In genomic region chrX:65451663-65452062, GRCh38 we compare ENCODE assay signal across 8 cellular contexts.
A peak's percentile ranks its signal among the peaks of the same experiment; 100 is the strongest.
DNase-seq lines count a peak whose midpoint lies in the region; ATAC-seq, FAIRE-seq and TF ChIP-seq lines count a peak whose summit lies in the region.

No MANE protein-coding gene starts in this region.

- H3K36me3 ChIP-seq in left lung (no peaks in the 10 kb centered on the region), prostate gland (no peaks in the 10 kb centered on the region)

- peak; percentile 84 for FAIRE-seq in GM19239 (lab: Jason Lieb, UNC)

- peak; percentile 61 for ATAC-seq in activated CD8-positive, alpha-beta T cell treated with anti-CD3 and anti-CD28 coated beads for 36 hours
- ATAC-seq in left lung, result peak; percentile 50
- no peak for ATAC-seq in GM21737 (IDR thresholded peaks at IDR 0.05; ENCODE audit: unreplicated experiment)

- H3K4me1 ChIP-seq in left lung (no peaks in the 10 kb centered on the region), prostate gland (replicated peaks) (no peaks in the 10 kb centered on the region)

- intact Hi-C loops in activated CD8-positive, alpha-beta T cell treated with anti-CD3 and anti-CD28 coated beads for 36 hours (cut with micrococcal nuclease), result loop anchor here (10.0 kb wide), 1 partner anchor 557 kb away; no protein-coding TSS in a partner anchor
- intact Hi-C loops in left lung (cut with DNase I), result no loop called here
- intact Hi-C loops in prostate gland (cut with DNase I), result no loop called here

- no peak overlapping the region for H3K27ac ChIP-seq in left lung
- no peak overlapping the region for H3K27ac ChIP-seq in prostate gland

- H3K4me1 Mint-ChIP-seq in activated CD8-positive, alpha-beta T cell treated with anti-CD3 and anti-CD28 coated beads for 36 hours (ENCODE audit: low read depth), result no peaks in the 10 kb centered on the region

- POLR2A ChIA-PET in activated CD8-positive, alpha-beta T cell treated with anti-CD3 and anti-CD28 coated beads for 36 hours (lab: Charles Lee), result no interaction called here

- WGBS in prostate gland, result 70% methylated on average over 2 of the region's 2 CpGs

- DNase-seq in NCI-H2196 (lab: John Stamatoyannopoulos, UW; ENCODE audit: unreplicated experiment), result peak; percentile 0
- no peak for DNase-seq in NCI-H2196 treated with DMSO at 0.1 percent for 48 hours (lab: John Stamatoyannopoulos, UW; ENCODE audit: unreplicated experiment)
- DNase-seq in GM19239 (ENCODE audit: insufficient read length, low spot score), result peak; percentile 9
- DNase-seq in KBM-7, result peak; percentile 73
- peak; percentile 13 for DNase-seq in activated CD8-positive, alpha-beta T cell treated with anti-CD3 and anti-CD28 coated beads for 36 hours
- DNase-seq in left lung, result no peak
- DNase-seq in prostate gland (ENCODE audit: low spot score), result no peak

- no peaks in the 10 kb centered on the region for H3K9me3 Mint-ChIP-seq in activated CD8-positive, alpha-beta T cell treated with anti-CD3 and anti-CD28 coated beads for 36 hours

- peak; percentile 46 for TF ChIP-seq CTCF in activated CD8-positive, alpha-beta T cell treated with anti-CD3 and anti-CD28 coated beads for 36 hours (IDR thresholded peaks at IDR 0.05)
- TF ChIP-seq CTCF in left lung (IDR thresholded peaks at IDR 0.05) (peak; percentile 34 to 38), prostate gland (IDR thresholded peaks at IDR 0.05) (peak in 2 of 4 experiments; percentile 18 to 31)

- CTCF ChIA-PET in activated CD8-positive, alpha-beta T cell treated with anti-CD3 and anti-CD28 coated beads for 36 hours (lab: Charles Lee), result interaction anchor here (1.0 to 1.1 kb wide), 3 partner anchors 27 to 694 kb away, joined by 3 to 4 read pairs (median 3); partner anchors contain the start of gene ZC3H12B

- TF ChIP-seq POLR2A in prostate gland (IDR thresholded peaks at IDR 0.05), result no peak

- no peaks in the 10 kb centered on the region for H3K36me3 Mint-ChIP-seq in activated CD8-positive, alpha-beta T cell treated with anti-CD3 and anti-CD28 coated beads for 36 hours (ENCODE audit: low read depth)

- no peaks in the 10 kb centered on the region for H3K27me3 Mint-ChIP-seq in activated CD8-positive, alpha-beta T cell treated with anti-CD3 and anti-CD28 coated beads for 36 hours

- in situ Hi-C loops in KBM-7 (cut with MboI; ENCODE audit: low pct_unique_long_range_greater_than_20kb, low sequenced_read_pairs), result no loop called here

- H3K9me3 ChIP-seq in left lung, result no peaks in the 10 kb centered on the region
- no peaks in the 10 kb centered on the region for H3K9me3 ChIP-seq in prostate gland

- H3K27me3 ChIP-seq in left lung, result no peaks in the 10 kb centered on the region
- H3K27me3 ChIP-seq in prostate gland (replicated peaks; ENCODE audit: insufficient read depth), result no peaks in the 10 kb centered on the region

- H3K4me3 Mint-ChIP-seq in activated CD8-positive, alpha-beta T cell treated with anti-CD3 and anti-CD28 coated beads for 36 hours, result no peak overlapping the region

- H3K27ac Mint-ChIP-seq in activated CD8-positive, alpha-beta T cell treated with anti-CD3 and anti-CD28 coated beads for 36 hours, result no peak overlapping the region

- no peak overlapping the region for H3K4me3 ChIP-seq in left lung
- no peak overlapping the region for H3K4me3 ChIP-seq in prostate gland

Comparison
In these comparisons a context has a peak if more than half of its experiments do, and no peak if none do; other contexts are left out.
1. DNase-seq: peak in NCI-H2196 (single experiment), GM19239 (single experiment), KBM-7 (single experiment) and activated CD8-positive, alpha-beta T cell treated with anti-CD3 and anti-CD28 coated beads for 36 hours (single experiment); none in NCI-H2196 treated with DMSO at 0.1 percent for 48 hours (single experiment), left lung (0 of 2) and prostate gland (single experiment).